11 cellular contexts compared by ENCODE assay signal in the genomic region with DNA sequence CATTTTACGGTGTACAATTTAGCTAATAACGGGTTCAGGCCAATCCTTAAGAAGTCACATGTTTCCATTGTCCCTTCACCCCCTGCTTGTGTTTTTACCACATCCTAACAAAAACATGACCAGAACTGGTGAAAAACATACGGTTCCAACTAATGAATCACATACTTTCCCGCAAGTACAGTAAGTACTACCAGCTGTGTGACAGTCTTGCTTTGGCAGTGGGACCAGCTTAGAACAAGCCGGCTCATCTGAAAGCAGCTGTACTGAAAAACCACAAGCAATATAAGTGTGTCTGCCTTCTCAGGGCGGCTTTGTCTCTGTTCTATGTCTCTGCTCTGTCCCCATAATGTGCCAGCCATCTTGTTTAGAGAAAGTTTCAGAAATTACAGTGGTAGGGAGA.
DNase-seq lines count a peak whose midpoint lies in the region; ATAC-seq and TF ChIP-seq lines count a peak whose summit lies in the region.
"Had no signal": no experiment of that assay in that cellular context is flagged by ENCODE, and none has a peak within 500 bp of the region (broad histone marks: within the 10 kb centered on the region; RNA-seq: fewer than 3 reads in every experiment).

No MANE protein-coding gene starts in this region.

- H3K4me1 ChIP-seq in heart left ventricle, result peaks cover 0 to 35% (median 6%) of the 10 kb centered on the region in 12 donors

- H3K9me3 ChIP-seq in SK-N-MC (ENCODE audit: low read depth, low read length) (no peaks in the 10 kb centered on the region), heart left ventricle (no peaks in the 10 kb centered on the region)

- peak; percentile 81 to 90 (median 83) for ATAC-seq in heart left ventricle
- ATAC-seq in GM19467 (IDR thresholded peaks at IDR 0.05; ENCODE audit: unreplicated experiment), result no peak
- no peak for ATAC-seq in GM19397 (IDR thresholded peaks at IDR 0.05; ENCODE audit: unreplicated experiment)
- ATAC-seq: naive thymus-derived CD8-positive, alpha-beta T cell had no signal

- 72 to 80% (median 76%) methylated on average over 6 of the region's 6 CpGs for WGBS in heart left ventricle, 4 donors

- H3K36me3 ChIP-seq in SK-N-MC (ENCODE audit: insufficient read depth, low read length) (no peaks in the 10 kb centered on the region), heart left ventricle (no peaks in the 10 kb centered on the region)

- DNase-seq in H4 (ENCODE audit: low spot score) (peak; percentile 83), SK-N-MC (ENCODE audit: low read depth, low spot score) (peak; percentile 90), heart left ventricle (peak in 4 of 5 donors; percentile 28 to 65 (median 47)), skeletal muscle cell (ENCODE audit: low read depth) (peak; percentile 96), GM13976 (ENCODE audit: low spot score) (no peak), putamen (ENCODE audit: low spot score) (no peak)
- DNase-seq: activated CD4-positive, alpha-beta T cell treated with anti-CD3 and anti-CD28 coated beads, Interleukin-2, amount 10 ng/mL, durations not matched to agents 7 days and 5 days; dorsolateral prefrontal cortex; naive thymus-derived CD8-positive, alpha-beta T cell had no signal

- H3K4me3 ChIP-seq in SK-N-MC, result peak overlapping the region; percentile 75
- peak overlapping the region in 2 of 12 donors; percentile 21 to 28 for H3K4me3 ChIP-seq in heart left ventricle
- peak overlapping the region; percentile 7 for H3K4me3 ChIP-seq in skeletal muscle cell (ENCODE audit: low read depth, low read length)
- H3K4me3 ChIP-seq: dorsolateral prefrontal cortex had no signal

- H3K27ac ChIP-seq in SK-N-MC (peak overlapping the region; percentile 99), heart left ventricle (peak overlapping the region in 8 of 12 donors; percentile 3 to 76 (median 47))
- H3K27ac ChIP-seq: dorsolateral prefrontal cortex had no signal

- in situ Hi-C loops in GM13976 (cut with MboI; ENCODE audit: low sequenced_read_pairs, unreplicated experiment), result no loop called here

- intact Hi-C loops in heart left ventricle (cut with DNase I), result loop anchor here in 1 of 10 donors (10.0 kb wide), 1 partner anchor 97 kb away; no protein-coding TSS in a partner anchor

- TF ChIP-seq CTCF in heart left ventricle (IDR thresholded peaks at IDR 0.05) (no peak), GM13976 (IDR thresholded peaks at IDR 0.05; ENCODE audit: borderline replicate concordance, control extremely low read depth, extremely low read depth, insufficient read depth, missing control alignments) (no peak)

- peak overlapping the region; percentile 79 for H3K9ac ChIP-seq in SK-N-MC (ENCODE audit: insufficient read length)

- no peaks in the 10 kb centered on the region for H3K27me3 ChIP-seq in heart left ventricle

- no peak for TF ChIP-seq POLR2A in heart left ventricle (IDR thresholded peaks at IDR 0.05)

Comparison
In these comparisons a context has a peak if more than half of its experiments do, and no peak if none do; other contexts are left out.
1. DNase-seq: peak in H4 (single experiment), SK-N-MC (single experiment), heart left ventricle (4 of 5) and skeletal muscle cell (single experiment); none in GM13976 (single experiment) and putamen (single experiment).
2. ATAC-seq: peak in heart left ventricle (4 of 4); none in GM19467 (single experiment) and GM19397 (single experiment).